ENCODE assay signal across 8 cellular contexts in genomic region chr12:47740536-47741339, GRCh38. TPM values are rescaled to one million over a fixed set of nuclear protein-coding genes. Genes with fewer than 3 reads are reported as not detected.
DNase-seq lines count a peak whose midpoint lies in the region; ATAC-seq and TF ChIP-seq lines count a peak whose summit lies in the region.

No MANE protein-coding gene starts in this region.

- no peak overlapping the region for H3K4me3 ChIP-seq in SU-DHL-6 (ENCODE audit: insufficient read depth, low read length, poor library complexity, severe bottlenecking)
- no peak overlapping the region for H3K4me3 ChIP-seq in ovary
- H3K4me3 ChIP-seq in body of pancreas = no peak overlapping the region

- TF ChIP-seq POLR2A in ovary (IDR thresholded peaks at IDR 0.05) = no peak
- TF ChIP-seq POLR2A in body of pancreas (IDR thresholded peaks at IDR 0.05) = no peak

- H4K20me1 ChIP-seq in SU-DHL-6 (ENCODE audit: low read depth, low read length) = no peaks in the 10 kb centered on the region

- TF ChIP-seq CTCF in SU-DHL-6 (IDR thresholded peaks at IDR 0.05; ENCODE audit: insufficient read depth, low read length, poor library complexity, severe bottlenecking) (no peak), ovary (IDR thresholded peaks at IDR 0.05) (no peak), body of pancreas (IDR thresholded peaks at IDR 0.05) (no peak)

- H3K27ac ChIP-seq in SU-DHL-6 (ENCODE audit: low read depth, low read length) = peak overlapping the region; percentile 52
- peak overlapping the region; percentile 51 to 52 for H3K27ac ChIP-seq in ovary
- no peak overlapping the region for H3K27ac ChIP-seq in body of pancreas

- H2AFZ ChIP-seq in SU-DHL-6 (ENCODE audit: low read depth, low read length, severe bottlenecking) = no peak overlapping the region

- H3K4me1 ChIP-seq in ovary (ENCODE audit: insufficient read depth) (peaks cover 24% of the 10 kb centered on the region), body of pancreas (peaks cover 37% of the 10 kb centered on the region)

- ATAC-seq in GM18909 (IDR thresholded peaks at IDR 0.05; ENCODE audit: poor library complexity, unreplicated experiment) = peak; percentile 61
- ATAC-seq in HG02870 (IDR thresholded peaks at IDR 0.05; ENCODE audit: unreplicated experiment) = peak; percentile 30
- ATAC-seq in GM18870 (IDR thresholded peaks at IDR 0.05; ENCODE audit: unreplicated experiment) = no peak
- ATAC-seq in body of pancreas = no peak

- no peaks in the 10 kb centered on the region for H3K9me2 ChIP-seq in SU-DHL-6 (replicated peaks; ENCODE audit: insufficient read depth, low read length)

- H3K27me3 ChIP-seq in SU-DHL-6 (ENCODE audit: low read length) (no peaks in the 10 kb centered on the region), ovary (no peaks in the 10 kb centered on the region), body of pancreas (no peaks in the 10 kb centered on the region)

- DNase-seq in ovary (no peak), NCI-H1694 treated with DMSO at 0.1 percent for 48 hours (lab: John Stamatoyannopoulos, UW) (no peak), body of pancreas (no peak), NCI-H2171 treated with DMSO at 0.1 percent for 48 hours (lab: John Stamatoyannopoulos, UW) (no peak)

- H3F3A ChIP-seq in SU-DHL-6 (ENCODE audit: insufficient read depth) = peaks cover 5% of the 10 kb centered on the region

- WGBS in ovary, 3 donors = 77 to 80% (median 78%) methylated on average over 22 of the region's 22 CpGs
- WGBS in body of pancreas, 2 donors = 64 to 75% methylated on average over 16 to 22 of the region's 22 CpGs

- peak overlapping the region; percentile 39 for H3K4me2 ChIP-seq in SU-DHL-6 (ENCODE audit: low read depth, low read length, poor library complexity, severe bottlenecking)

- H3K79me2 ChIP-seq in SU-DHL-6 (ENCODE audit: insufficient read depth, low read length) = no peaks in the 10 kb centered on the region

- no peak overlapping the region for H3K9ac ChIP-seq in SU-DHL-6 (ENCODE audit: low read length)

- H3K9me3 ChIP-seq in SU-DHL-6 (ENCODE audit: insufficient read depth, low read length) = no peaks in the 10 kb centered on the region
- no peaks in the 10 kb centered on the region for H3K9me3 ChIP-seq in ovary
- no peaks in the 10 kb centered on the region for H3K9me3 ChIP-seq in body of pancreas

- no peak for TF ChIP-seq EP300 in ovary (IDR thresholded peaks at IDR 0.05)

- intact Hi-C loops in ovary (cut with DNase I) (loop anchor here in 2 of 4 donors (5.0 kb wide), 2 partner anchors 33 to 37 kb away; partner anchors contain the start of gene RPAP3 (in 1 of the 2)), body of pancreas (cut with DNase I) (no loop called here)

- no peaks in the 10 kb centered on the region for H3K36me3 ChIP-seq in SU-DHL-6 (ENCODE audit: low read length)
- H3K36me3 ChIP-seq in ovary = no peaks in the 10 kb centered on the region
- H3K36me3 ChIP-seq in body of pancreas (replicated peaks in 1 of 2; ENCODE audit: insufficient read depth in 1 of 2, low read depth in 2 of 2) = no peaks in the 10 kb centered on the region

RNA-seq across cellular contexts. Expression of gene ENDOU, which starts 15.4 kb away (rescaled TPM):
- total RNA-seq in ovary (1 to 10 TPM in 5 of 7 donors, under 1 TPM in 2; 0.69 to 3.6 (median 1.3) TPM), body of pancreas (not detected)
- polyA plus RNA-seq in ovary = 1 to 10 TPM; 1.4 to 1.6 TPM

RNA-seq across cellular contexts. Expression of gene RAPGEF3, which starts 17.9 kb away (rescaled TPM):
- total RNA-seq in ovary (100 to 1,000 TPM in 3 of 7 donors, 10 to 100 TPM in 4; 50.4 to 132 (median 93.5) TPM), body of pancreas (10 to 100 TPM; 11.9 to 23.4 TPM)
- 10 to 100 TPM; 16.9 to 68.4 TPM for polyA plus RNA-seq in ovary

RNA-seq across cellular contexts. Expression of gene SLC48A1, which starts 32.3 kb away (rescaled TPM):
- total RNA-seq in ovary (100 to 1,000 TPM in 2 of 7 donors, 10 to 100 TPM in 5; 36.7 to 143 (median 98.3) TPM), body of pancreas (10 to 100 TPM; 12.7 to 22.1 TPM)
- polyA plus RNA-seq in ovary = 10 to 100 TPM; 24.1 to 41.1 TPM

RNA-seq across cellular contexts. Expression of gene RPAP3, which starts 34.9 kb away (rescaled TPM):
- total RNA-seq in ovary = 10 to 100 TPM; 18.4 to 71.3 (median 41.8) TPM
- 10 to 100 TPM; 15.6 to 18.6 TPM for polyA plus RNA-seq in ovary
- total RNA-seq in body of pancreas = 1 to 10 TPM; 6.0 to 6.9 TPM

Comparison
In these comparisons a context has a peak if more than half of its experiments do, and no peak if none do; other contexts are left out.
1. ATAC-seq: peak in GM18909 (single experiment) and HG02870 (single experiment); none in GM18870 (single experiment) and body of pancreas (single experiment).
2. H3K27ac ChIP-seq: peak in SU-DHL-6 (single experiment) and ovary (2 of 2); none in body of pancreas (0 of 4).